In the genomic region with DNA sequence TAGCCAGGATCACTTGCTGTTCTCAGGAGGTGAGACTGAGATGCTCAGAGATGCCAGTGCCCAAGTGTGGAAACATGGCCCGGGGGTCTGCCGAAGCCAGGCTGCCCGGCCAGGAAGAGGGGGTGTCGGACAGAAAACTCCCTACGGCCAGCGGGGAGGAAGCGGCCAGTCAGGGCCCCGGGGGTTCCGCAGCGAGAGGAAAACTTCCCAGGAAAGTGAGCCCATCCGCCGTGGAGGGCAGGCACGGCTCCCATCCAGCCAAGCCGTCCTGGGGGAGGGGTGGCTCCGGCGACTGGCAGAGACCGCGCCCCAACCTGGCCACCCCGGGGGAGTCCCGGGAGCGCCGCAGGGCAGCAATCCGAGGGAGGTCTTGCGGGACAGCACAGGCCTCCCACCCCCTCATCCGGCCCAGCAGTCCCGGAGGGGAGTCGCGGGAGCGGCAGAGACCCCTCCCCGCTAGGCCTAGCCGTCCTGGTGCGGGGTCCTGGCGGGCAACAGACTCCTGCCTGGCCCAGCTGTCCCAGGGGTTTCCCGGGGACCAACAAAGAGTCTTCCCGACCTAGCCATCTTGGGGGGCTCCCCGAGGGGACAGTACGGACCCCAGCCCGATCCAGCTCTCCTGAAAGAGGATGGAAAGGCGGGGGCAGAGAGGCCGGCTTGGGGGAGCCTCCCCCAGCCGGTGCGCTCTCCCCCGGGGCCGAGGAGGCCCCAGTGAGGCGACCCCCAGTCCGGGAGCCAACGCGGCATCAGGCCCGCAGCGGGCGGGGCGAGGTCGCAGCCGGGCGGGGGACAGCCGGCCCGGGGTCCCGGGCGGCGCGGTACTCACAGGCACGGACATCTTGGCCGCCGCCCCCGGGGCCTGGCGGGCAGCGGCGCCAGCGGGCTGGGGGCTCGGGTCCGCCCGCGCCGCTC, we compare ENCODE assay signal across 1 cellular context.
A peak's percentile ranks its signal among the peaks of the same experiment; 100 is the strongest.
TF ChIP-seq lines count a peak whose summit lies in the region.

No MANE protein-coding gene starts in this region.

TF ChIP-seq in HepG2, 621 proteins besides CTCF, POLR2A, EP300 and RAD21 (continued from another document and continues in another):
- TF ChIP-seq ZNF775 (CRISPR knock-in tag; IDR thresholded peaks at IDR 0.05; ENCODE audit: borderline replicate concordance) = no peak
- TF ChIP-seq ARNTL (CRISPR knock-in tag; IDR thresholded peaks at IDR 0.05) = no peak
- TF ChIP-seq ZNF263 (CRISPR knock-in tag; IDR thresholded peaks at IDR 0.05) = no peak
- TF ChIP-seq DMAP1 (CRISPR knock-in tag; IDR thresholded peaks at IDR 0.05) = 0 out of 2 replicates have a peak, but pooled peaks have one; percentile 40
- no peak for TF ChIP-seq ZNF468 (CRISPR knock-in tag; IDR thresholded peaks at IDR 0.05)
- no peak for TF ChIP-seq NFRKB (IDR thresholded peaks at IDR 0.05)
- TF ChIP-seq, protein P1, sequence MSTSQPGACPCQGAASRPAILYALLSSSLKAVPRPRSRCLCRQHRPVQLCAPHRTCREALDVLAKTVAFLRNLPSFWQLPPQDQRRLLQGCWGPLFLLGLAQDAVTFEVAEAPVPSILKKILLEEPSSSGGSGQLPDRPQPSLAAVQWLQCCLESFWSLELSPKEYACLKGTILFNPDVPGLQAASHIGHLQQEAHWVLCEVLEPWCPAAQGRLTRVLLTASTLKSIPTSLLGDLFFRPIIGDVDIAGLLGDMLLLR (CRISPR knock-in tag; IDR thresholded peaks at IDR 0.05) = 0 out of 2 replicates have a peak, but pooled peaks have one; percentile 26
- no peak for TF ChIP-seq MED13 (CRISPR knock-in tag; IDR thresholded peaks at IDR 0.05)
- TF ChIP-seq KAT2B (IDR thresholded peaks at IDR 0.05; ENCODE audit: borderline replicate concordance, low read depth, low read length) = no peak
- TF ChIP-seq KDM1A (CRISPR knock-in tag; IDR thresholded peaks at IDR 0.05) = no peak
- no peak for TF ChIP-seq ZNF720 (CRISPR knock-in tag; IDR thresholded peaks at IDR 0.05)
- TF ChIP-seq ZSCAN31 (CRISPR knock-in tag; IDR thresholded peaks at IDR 0.05; ENCODE audit: low read depth) = peak; percentile 85; the same call in 1 of the 2 replicates
- TF ChIP-seq, protein P2, sequence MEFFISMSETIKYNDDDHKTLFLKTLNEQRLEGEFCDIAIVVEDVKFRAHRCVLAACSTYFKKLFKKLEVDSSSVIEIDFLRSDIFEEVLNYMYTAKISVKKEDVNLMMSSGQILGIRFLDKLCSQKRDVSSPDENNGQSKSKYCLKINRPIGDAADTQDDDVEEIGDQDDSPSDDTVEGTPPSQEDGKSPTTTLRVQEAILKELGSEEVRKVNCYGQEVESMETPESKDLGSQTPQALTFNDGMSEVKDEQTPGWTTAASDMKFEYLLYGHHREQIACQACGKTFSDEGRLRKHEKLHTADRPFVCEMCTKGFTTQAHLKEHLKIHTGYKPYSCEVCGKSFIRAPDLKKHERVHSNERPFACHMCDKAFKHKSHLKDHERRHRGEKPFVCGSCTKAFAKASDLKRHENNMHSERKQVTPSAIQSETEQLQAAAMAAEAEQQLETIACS (CRISPR knock-in tag; IDR thresholded peaks at IDR 0.05) = no peak
- peak; percentile 64; the same call in 1 of the 2 replicates for TF ChIP-seq EED (CRISPR knock-in tag; IDR thresholded peaks at IDR 0.05)
- no peak for TF ChIP-seq ZKSCAN1 (IDR thresholded peaks at IDR 0.05; ENCODE audit: low read length)
- TF ChIP-seq POLR2AphosphoS2 (IDR thresholded peaks at IDR 0.05; ENCODE audit: low read depth, low read length) = no peak
- TF ChIP-seq, protein P3, sequence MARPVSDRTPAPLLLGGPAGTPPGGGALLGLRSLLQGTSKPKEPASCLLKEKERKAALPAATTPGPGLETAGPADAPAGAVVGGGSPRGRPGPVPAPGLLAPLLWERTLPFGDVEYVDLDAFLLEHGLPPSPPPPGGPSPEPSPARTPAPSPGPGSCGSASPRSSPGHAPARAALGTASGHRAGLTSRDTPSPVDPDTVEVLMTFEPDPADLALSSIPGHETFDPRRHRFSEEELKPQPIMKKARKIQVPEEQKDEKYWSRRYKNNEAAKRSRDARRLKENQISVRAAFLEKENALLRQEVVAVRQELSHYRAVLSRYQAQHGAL (CRISPR knock-in tag; IDR thresholded peaks at IDR 0.05; ENCODE audit: not compliant biosample characterization) = no peak
- TF ChIP-seq HNF4G (IDR thresholded peaks at IDR 0.05; ENCODE audit: borderline replicate concordance, low read depth, low read length) = no peak
- no peak for TF ChIP-seq HNF4G (CRISPR knock-in tag; IDR thresholded peaks at IDR 0.05; ENCODE audit: borderline replicate concordance, low read depth)
- peak; percentile 6; the same call in 1 of the 2 replicates for TF ChIP-seq ZNF138 (CRISPR knock-in tag; IDR thresholded peaks at IDR 0.05; ENCODE audit: low read depth)
- no peak for TF ChIP-seq SP2 (CRISPR knock-in tag; IDR thresholded peaks at IDR 0.05)
- TF ChIP-seq ZFP41 (CRISPR knock-in tag; IDR thresholded peaks at IDR 0.05; ENCODE audit: borderline replicate concordance) = no peak
- no peak for TF ChIP-seq ZNF570 (CRISPR knock-in tag; IDR thresholded peaks at IDR 0.05; ENCODE audit: borderline replicate concordance)
- no peak for TF ChIP-seq ZNF543 (CRISPR knock-in tag; IDR thresholded peaks at IDR 0.05)
- no peak; the same call in 1 of the 2 replicates for TF ChIP-seq ZKSCAN5 (CRISPR knock-in tag; IDR thresholded peaks at IDR 0.05)
- TF ChIP-seq, protein P4, sequence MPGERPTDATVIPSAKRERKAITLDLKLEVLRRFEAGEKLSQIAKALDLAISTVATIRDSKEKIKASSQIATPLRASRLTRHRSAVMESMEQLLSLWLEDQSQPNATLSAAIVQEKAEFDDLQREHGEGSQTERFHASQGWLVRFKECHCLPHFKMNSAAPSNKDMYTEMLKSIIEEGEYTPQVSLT (CRISPR knock-in tag; IDR thresholded peaks at IDR 0.05; ENCODE audit: borderline replicate concordance, low read depth) = no peak
- no peak for TF ChIP-seq ZSCAN20 (CRISPR knock-in tag; IDR thresholded peaks at IDR 0.05; ENCODE audit: borderline replicate concordance)
- TF ChIP-seq, protein P5, sequence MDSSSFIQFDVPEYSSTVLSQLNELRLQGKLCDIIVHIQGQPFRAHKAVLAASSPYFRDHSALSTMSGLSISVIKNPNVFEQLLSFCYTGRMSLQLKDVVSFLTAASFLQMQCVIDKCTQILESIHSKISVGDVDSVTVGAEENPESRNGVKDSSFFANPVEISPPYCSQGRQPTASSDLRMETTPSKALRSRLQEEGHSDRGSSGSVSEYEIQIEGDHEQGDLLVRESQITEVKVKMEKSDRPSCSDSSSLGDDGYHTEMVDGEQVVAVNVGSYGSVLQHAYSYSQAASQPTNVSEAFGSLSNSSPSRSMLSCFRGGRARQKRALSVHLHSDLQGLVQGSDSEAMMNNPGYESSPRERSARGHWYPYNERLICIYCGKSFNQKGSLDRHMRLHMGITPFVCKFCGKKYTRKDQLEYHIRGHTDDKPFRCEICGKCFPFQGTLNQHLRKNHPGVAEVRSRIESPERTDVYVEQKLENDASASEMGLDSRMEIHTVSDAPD (CRISPR knock-in tag; IDR thresholded peaks at IDR 0.05) = no peak
- TF ChIP-seq BRD4 (CRISPR knock-in tag; IDR thresholded peaks at IDR 0.05) = no peak
- TF ChIP-seq, protein P6, sequence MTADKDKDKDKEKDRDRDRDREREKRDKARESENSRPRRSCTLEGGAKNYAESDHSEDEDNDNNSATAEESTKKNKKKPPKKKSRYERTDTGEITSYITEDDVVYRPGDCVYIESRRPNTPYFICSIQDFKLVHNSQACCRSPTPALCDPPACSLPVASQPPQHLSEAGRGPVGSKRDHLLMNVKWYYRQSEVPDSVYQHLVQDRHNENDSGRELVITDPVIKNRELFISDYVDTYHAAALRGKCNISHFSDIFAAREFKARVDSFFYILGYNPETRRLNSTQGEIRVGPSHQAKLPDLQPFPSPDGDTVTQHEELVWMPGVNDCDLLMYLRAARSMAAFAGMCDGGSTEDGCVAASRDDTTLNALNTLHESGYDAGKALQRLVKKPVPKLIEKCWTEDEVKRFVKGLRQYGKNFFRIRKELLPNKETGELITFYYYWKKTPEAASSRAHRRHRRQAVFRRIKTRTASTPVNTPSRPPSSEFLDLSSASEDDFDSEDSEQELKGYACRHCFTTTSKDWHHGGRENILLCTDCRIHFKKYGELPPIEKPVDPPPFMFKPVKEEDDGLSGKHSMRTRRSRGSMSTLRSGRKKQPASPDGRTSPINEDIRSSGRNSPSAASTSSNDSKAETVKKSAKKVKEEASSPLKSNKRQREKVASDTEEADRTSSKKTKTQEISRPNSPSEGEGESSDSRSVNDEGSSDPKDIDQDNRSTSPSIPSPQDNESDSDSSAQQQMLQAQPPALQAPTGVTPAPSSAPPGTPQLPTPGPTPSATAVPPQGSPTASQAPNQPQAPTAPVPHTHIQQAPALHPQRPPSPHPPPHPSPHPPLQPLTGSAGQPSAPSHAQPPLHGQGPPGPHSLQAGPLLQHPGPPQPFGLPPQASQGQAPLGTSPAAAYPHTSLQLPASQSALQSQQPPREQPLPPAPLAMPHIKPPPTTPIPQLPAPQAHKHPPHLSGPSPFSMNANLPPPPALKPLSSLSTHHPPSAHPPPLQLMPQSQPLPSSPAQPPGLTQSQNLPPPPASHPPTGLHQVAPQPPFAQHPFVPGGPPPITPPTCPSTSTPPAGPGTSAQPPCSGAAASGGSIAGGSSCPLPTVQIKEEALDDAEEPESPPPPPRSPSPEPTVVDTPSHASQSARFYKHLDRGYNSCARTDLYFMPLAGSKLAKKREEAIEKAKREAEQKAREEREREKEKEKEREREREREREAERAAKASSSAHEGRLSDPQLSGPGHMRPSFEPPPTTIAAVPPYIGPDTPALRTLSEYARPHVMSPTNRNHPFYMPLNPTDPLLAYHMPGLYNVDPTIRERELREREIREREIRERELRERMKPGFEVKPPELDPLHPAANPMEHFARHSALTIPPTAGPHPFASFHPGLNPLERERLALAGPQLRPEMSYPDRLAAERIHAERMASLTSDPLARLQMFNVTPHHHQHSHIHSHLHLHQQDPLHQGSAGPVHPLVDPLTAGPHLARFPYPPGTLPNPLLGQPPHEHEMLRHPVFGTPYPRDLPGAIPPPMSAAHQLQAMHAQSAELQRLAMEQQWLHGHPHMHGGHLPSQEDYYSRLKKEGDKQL (CRISPR knock-in tag; IDR thresholded peaks at IDR 0.05; ENCODE audit: low read depth) = no peak
- TF ChIP-seq, protein P7, sequence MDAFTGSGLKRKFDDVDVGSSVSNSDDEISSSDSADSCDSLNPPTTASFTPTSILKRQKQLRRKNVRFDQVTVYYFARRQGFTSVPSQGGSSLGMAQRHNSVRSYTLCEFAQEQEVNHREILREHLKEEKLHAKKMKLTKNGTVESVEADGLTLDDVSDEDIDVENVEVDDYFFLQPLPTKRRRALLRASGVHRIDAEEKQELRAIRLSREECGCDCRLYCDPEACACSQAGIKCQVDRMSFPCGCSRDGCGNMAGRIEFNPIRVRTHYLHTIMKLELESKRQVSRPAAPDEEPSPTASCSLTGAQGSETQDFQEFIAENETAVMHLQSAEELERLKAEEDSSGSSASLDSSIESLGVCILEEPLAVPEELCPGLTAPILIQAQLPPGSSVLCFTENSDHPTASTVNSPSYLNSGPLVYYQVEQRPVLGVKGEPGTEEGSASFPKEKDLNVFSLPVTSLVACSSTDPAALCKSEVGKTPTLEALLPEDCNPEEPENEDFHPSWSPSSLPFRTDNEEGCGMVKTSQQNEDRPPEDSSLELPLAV (CRISPR knock-in tag; conservative IDR thresholded peaks at IDR 0.05; ENCODE audit: low read depth) = no peak
- 0 out of 2 replicates have a peak, but pooled peaks have one; percentile 32 for TF ChIP-seq ZNF660 (CRISPR knock-in tag; IDR thresholded peaks at IDR 0.05; ENCODE audit: borderline replicate concordance, low read depth)
- TF ChIP-seq TEAD3 (CRISPR knock-in tag; optimal IDR thresholded peaks at IDR 0.05; ENCODE audit: borderline replicate concordance) = no peak
- no peak; the same call in 1 of the 2 replicates for TF ChIP-seq GFI1 (CRISPR knock-in tag; IDR thresholded peaks at IDR 0.05; ENCODE audit: borderline replicate concordance)
- TF ChIP-seq, protein P8, sequence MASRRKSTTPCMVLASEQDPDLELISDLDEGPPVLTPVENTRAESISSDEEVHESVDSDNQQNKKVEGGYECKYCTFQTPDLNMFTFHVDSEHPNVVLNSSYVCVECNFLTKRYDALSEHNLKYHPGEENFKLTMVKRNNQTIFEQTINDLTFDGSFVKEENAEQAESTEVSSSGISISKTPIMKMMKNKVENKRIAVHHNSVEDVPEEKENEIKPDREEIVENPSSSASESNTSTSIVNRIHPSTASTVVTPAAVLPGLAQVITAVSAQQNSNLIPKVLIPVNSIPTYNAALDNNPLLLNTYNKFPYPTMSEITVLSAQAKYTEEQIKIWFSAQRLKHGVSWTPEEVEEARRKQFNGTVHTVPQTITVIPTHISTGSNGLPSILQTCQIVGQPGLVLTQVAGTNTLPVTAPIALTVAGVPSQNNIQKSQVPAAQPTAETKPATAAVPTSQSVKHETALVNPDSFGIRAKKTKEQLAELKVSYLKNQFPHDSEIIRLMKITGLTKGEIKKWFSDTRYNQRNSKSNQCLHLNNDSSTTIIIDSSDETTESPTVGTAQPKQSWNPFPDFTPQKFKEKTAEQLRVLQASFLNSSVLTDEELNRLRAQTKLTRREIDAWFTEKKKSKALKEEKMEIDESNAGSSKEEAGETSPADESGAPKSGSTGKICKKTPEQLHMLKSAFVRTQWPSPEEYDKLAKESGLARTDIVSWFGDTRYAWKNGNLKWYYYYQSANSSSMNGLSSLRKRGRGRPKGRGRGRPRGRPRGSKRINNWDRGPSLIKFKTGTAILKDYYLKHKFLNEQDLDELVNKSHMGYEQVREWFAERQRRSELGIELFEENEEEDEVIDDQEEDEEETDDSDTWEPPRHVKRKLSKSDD (CRISPR knock-in tag; IDR thresholded peaks at IDR 0.05; ENCODE audit: low read depth) = no peak
- TF ChIP-seq, protein P9, sequence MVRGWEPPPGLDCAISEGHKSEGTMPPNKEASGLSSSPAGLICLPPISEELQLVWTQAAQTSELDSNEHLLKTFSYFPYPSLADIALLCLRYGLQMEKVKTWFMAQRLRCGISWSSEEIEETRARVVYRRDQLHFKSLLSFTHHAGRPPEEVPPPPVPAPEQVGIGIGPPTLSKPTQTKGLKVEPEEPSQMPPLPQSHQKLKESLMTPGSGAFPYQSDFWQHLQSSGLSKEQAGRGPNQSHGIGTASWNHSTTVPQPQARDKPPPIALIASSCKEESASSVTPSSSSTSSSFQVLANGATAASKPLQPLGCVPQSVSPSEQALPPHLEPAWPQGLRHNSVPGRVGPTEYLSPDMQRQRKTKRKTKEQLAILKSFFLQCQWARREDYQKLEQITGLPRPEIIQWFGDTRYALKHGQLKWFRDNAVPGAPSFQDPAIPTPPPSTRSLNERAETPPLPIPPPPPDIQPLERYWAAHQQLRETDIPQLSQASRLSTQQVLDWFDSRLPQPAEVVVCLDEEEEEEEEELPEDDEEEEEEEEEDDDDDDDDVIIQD (CRISPR knock-in tag; IDR thresholded peaks at IDR 0.05; ENCODE audit: low read depth) = no peak
- TF ChIP-seq SP140L (CRISPR knock-in tag; IDR thresholded peaks at IDR 0.05; ENCODE audit: borderline replicate concordance) = no peak
- no peak for TF ChIP-seq RFX3 (CRISPR knock-in tag; IDR thresholded peaks at IDR 0.05)
- TF ChIP-seq, protein P10, sequence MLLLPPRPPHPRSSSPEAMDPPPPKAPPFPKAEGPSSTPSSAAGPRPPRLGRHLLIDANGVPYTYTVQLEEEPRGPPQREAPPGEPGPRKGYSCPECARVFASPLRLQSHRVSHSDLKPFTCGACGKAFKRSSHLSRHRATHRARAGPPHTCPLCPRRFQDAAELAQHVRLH (CRISPR knock-in tag; IDR thresholded peaks at IDR 0.05; ENCODE audit: borderline replicate concordance, low read depth) = no peak
- TF ChIP-seq TAF1 (CRISPR knock-in tag; IDR thresholded peaks at IDR 0.05) = peak; percentile 19; the same call in 1 of the 2 replicates
- no peak for TF ChIP-seq PRPF4 (IDR thresholded peaks at IDR 0.05; ENCODE audit: low read depth, low read length, poor library complexity, severe bottlenecking)
- no peak for TF ChIP-seq TP53 (CRISPR knock-in tag; conservative IDR thresholded peaks at IDR 0.05)
